In genomic region chr14:104603623-104604401, GRCh38 we compare ENCODE assay signal across 17 cellular contexts. TPM values are rescaled to one million over a fixed set of nuclear protein-coding genes. Genes with fewer than 3 reads are reported as not detected.
A peak's percentile ranks its signal among the peaks of the same experiment; 100 is the strongest.
DNase-seq lines count a peak whose midpoint lies in the region; ATAC-seq and TF ChIP-seq lines count a peak whose summit lies in the region.
"Had no signal": no experiment of that assay in that cellular context is flagged by ENCODE, and none has a peak within 500 bp of the region (broad histone marks: within the 10 kb centered on the region; RNA-seq: fewer than 3 reads in every experiment).

No MANE protein-coding gene starts in this region.

- peaks cover 24% of the 10 kb centered on the region for H4K20me1 ChIP-seq in neural progenitor cell (ENCODE audit: low read depth)

- H3K4me3 ChIP-seq in HUES48 (ENCODE audit: low read depth, low read length), result peak overlapping the region; percentile 65; the same call in 1 of the 2 replicates
- H3K4me3 ChIP-seq in body of pancreas, result no peak overlapping the region
- H3K4me3 ChIP-seq in neural progenitor cell, result peak overlapping the region; percentile 55
- H3K4me3 ChIP-seq: tibial nerve had no signal

- DNase-seq in NCI-H2107 treated with DMSO at 0.1 percent for 48 hours (lab: John Stamatoyannopoulos, UW; ENCODE audit: unreplicated experiment) (peak; percentile 40), NCI-H2107 (lab: John Stamatoyannopoulos, UW) (no peak), body of pancreas (peak in 1 of 4 donors; percentile 13), neural progenitor cell (ENCODE audit: low spot score) (no peak), COLO829 (ENCODE audit: low spot score) (no peak), T1000 (lab: John Stamatoyannopoulos, UW) (no peak), NAMALWA (ENCODE audit: low spot score) (no peak)
- DNase-seq: activated CD4-positive, alpha-beta T cell treated with anti-CD3 and anti-CD28 coated beads for 1 hour; effector memory CD4-positive, alpha-beta T cell; hippocampal formation; MV-4-11; SHP77 treated with DMSO at 0.1 percent for 48 hours; stimulated activated CD4-positive, alpha-beta T cell treated with anti-CD3 and anti-CD28 coated beads, Interleukin-4, amount 100 ng/mL, for 24 hours had no signal

- peak overlapping the region; percentile 99 for H3K4me2 ChIP-seq in neural progenitor cell

- intact Hi-C loops in body of pancreas (cut with DNase I), result no loop called here

- no peaks in the 10 kb centered on the region for H3K79me2 ChIP-seq in neural progenitor cell (ENCODE audit: low read depth)

- no peak overlapping the region for H3K27ac ChIP-seq in HUES48 (ENCODE audit: low read depth, low read length)
- no peak overlapping the region for H3K27ac ChIP-seq in body of pancreas
- H3K27ac ChIP-seq in neural progenitor cell, result no peak overlapping the region
- H3K27ac ChIP-seq: tibial nerve had no signal

- ATAC-seq in body of pancreas, result peak; percentile 16

- H2AFZ ChIP-seq in neural progenitor cell (replicated peaks), result peak overlapping the region; percentile 98

- H3K9me3 ChIP-seq in HUES48 (ENCODE audit: control insufficient read depth, insufficient read depth, low read length), result no peaks in the 10 kb centered on the region
- no peaks in the 10 kb centered on the region for H3K9me3 ChIP-seq in body of pancreas
- no peaks in the 10 kb centered on the region for H3K9me3 ChIP-seq in neural progenitor cell (ENCODE audit: low read depth)
- H3K9me3 ChIP-seq: tibial nerve had no signal

- H3K4me3 Mint-ChIP-seq in neural progenitor cell, result peak overlapping the region; percentile 80

- TF ChIP-seq CTCF in body of pancreas (IDR thresholded peaks at IDR 0.05), result no peak
- no peak for TF ChIP-seq CTCF in neural progenitor cell (IDR thresholded peaks at IDR 0.05)

- H3K9ac ChIP-seq in HUES48 (ENCODE audit: low read depth, low read length) (no peak overlapping the region), neural progenitor cell (no peak overlapping the region)

- H3K36me3 Mint-ChIP-seq in neural progenitor cell, result no peaks in the 10 kb centered on the region
- H3K36me3 Mint-ChIP-seq: activated naive CD8-positive, alpha-beta T cell treated with anti-CD3 and anti-CD28 coated beads for 36 hours had no signal

- H3K9me3 Mint-ChIP-seq in neural progenitor cell, result no peaks in the 10 kb centered on the region
- H3K9me3 Mint-ChIP-seq: activated naive CD8-positive, alpha-beta T cell treated with anti-CD3 and anti-CD28 coated beads for 36 hours had no signal

- TF ChIP-seq POLR2A in body of pancreas (IDR thresholded peaks at IDR 0.05), result no peak

- H3K27me3 ChIP-seq in HUES48 (ENCODE audit: control insufficient read depth, insufficient read depth, low read length) (peaks cover 24% of the 10 kb centered on the region), body of pancreas (peaks cover 0 to 8% of the 10 kb centered on the region in 2 donors), neural progenitor cell (peaks cover 52% of the 10 kb centered on the region)

- H3K27me3 Mint-ChIP-seq in neural progenitor cell (ENCODE audit: insufficient read depth, low read depth), result peaks cover 41% of the 10 kb centered on the region

- no peak overlapping the region for H3K27ac Mint-ChIP-seq in neural progenitor cell
- H3K27ac Mint-ChIP-seq: activated naive CD8-positive, alpha-beta T cell treated with anti-CD3 and anti-CD28 coated beads for 36 hours had no signal

- 30 to 43% methylated on average over 12 to 32 of the region's 32 CpGs for WGBS in body of pancreas, 2 donors

- H3K36me3 ChIP-seq in HUES48 (ENCODE audit: control insufficient read depth, insufficient read depth, low read length), result no peaks in the 10 kb centered on the region
- no peaks in the 10 kb centered on the region for H3K36me3 ChIP-seq in body of pancreas (replicated peaks in 1 of 2; ENCODE audit: insufficient read depth in 1 of 2, low read depth in 2 of 2)
- no peaks in the 10 kb centered on the region for H3K36me3 ChIP-seq in neural progenitor cell
- H3K36me3 ChIP-seq: tibial nerve had no signal

- H3F3A ChIP-seq in neural progenitor cell (ENCODE audit: low read depth), result no peaks in the 10 kb centered on the region

- peaks cover 20% of the 10 kb centered on the region for H3K4me1 Mint-ChIP-seq in neural progenitor cell
- H3K4me1 Mint-ChIP-seq: activated naive CD8-positive, alpha-beta T cell treated with anti-CD3 and anti-CD28 coated beads for 36 hours had no signal

- H3K4me1 ChIP-seq in HUES48 (ENCODE audit: control insufficient read depth, insufficient read depth, low read length), result no peaks in the 10 kb centered on the region
- peaks cover 7% of the 10 kb centered on the region for H3K4me1 ChIP-seq in body of pancreas
- peaks cover 22% of the 10 kb centered on the region for H3K4me1 ChIP-seq in neural progenitor cell

RNA-seq across cellular contexts. Expression of gene TMEM179, which starts 0.8 kb away (rescaled TPM):
- 1 to 10 TPM; 2.6 to 9.6 TPM for total RNA-seq in body of pancreas
- 0.77 and 12.1 TPM in 2 replicates for total RNA-seq in neural progenitor cell (ENCODE audit: low replicate concordance)
- total RNA-seq: activated naive CD8-positive, alpha-beta T cell treated with anti-CD3 and anti-CD28 coated beads for 36 hours had no signal

RNA-seq across cellular contexts. Expression of gene C14orf180, which starts 24.2 kb away (rescaled TPM):
- total RNA-seq in body of pancreas (10 to 100 TPM in 1 of 2 donors, not detected in 1; 19.4 TPM), neural progenitor cell (ENCODE audit: low replicate concordance) (not detected in 2 replicates)
- total RNA-seq: activated naive CD8-positive, alpha-beta T cell treated with anti-CD3 and anti-CD28 coated beads for 36 hours; occipital lobe had no signal

Comparison
In these comparisons a context has a peak if more than half of its experiments do, and no peak if none do; other contexts are left out.
1. H3K4me3 ChIP-seq: peak in HUES48 (single experiment) and neural progenitor cell (single experiment); none in body of pancreas (0 of 2).